8 cellular contexts compared by ENCODE assay signal in genomic region chr3:50155891-50156290, GRCh38. TPM values are rescaled to one million over a fixed set of nuclear protein-coding genes. Genes with fewer than 3 reads are reported as not detected.
DNase-seq lines count a peak whose midpoint lies in the region; ATAC-seq, FAIRE-seq and TF ChIP-seq lines count a peak whose summit lies in the region.

No MANE protein-coding gene starts in this region.

- H2AFZ ChIP-seq in OCI-LY3 (ENCODE audit: low read depth, low read length) (no peak overlapping the region), endothelial cell of umbilical vein (ENCODE audit: low read depth, low read length) (no peak overlapping the region)

- FAIRE-seq in endothelial cell of umbilical vein (lab: Jason Lieb, UNC): peak; percentile 71

- peaks cover 40% of the 10 kb centered on the region for H4K20me1 ChIP-seq in BLaER1
- no peaks in the 10 kb centered on the region for H4K20me1 ChIP-seq in OCI-LY3 (ENCODE audit: insufficient read depth, low read length)
- H4K20me1 ChIP-seq in endothelial cell of umbilical vein (replicated peaks; ENCODE audit: control insufficient read depth, extremely low read depth, insufficient read depth, low read length): no peaks in the 10 kb centered on the region

- H3K79me2 ChIP-seq in OCI-LY3 (ENCODE audit: low read length) (no peaks in the 10 kb centered on the region), endothelial cell of umbilical vein (ENCODE audit: control insufficient read depth, insufficient read depth, low read length) (peaks cover 47% of the 10 kb centered on the region)

- POLR2A ChIA-PET in endothelial cell of umbilical vein (lab: Charles Lee): interaction anchor here (1.2 to 1.7 kb wide), 2 partner anchors 9 to 80 kb away, joined by 3 to 10 read pairs; no protein-coding TSS in a partner anchor

- H3K36me3 ChIP-seq in BLaER1 (peaks cover 21% of the 10 kb centered on the region), OCI-LY3 (replicated peaks; ENCODE audit: low read depth, low read length) (no peaks in the 10 kb centered on the region), endothelial cell of umbilical vein (ENCODE audit: control insufficient read depth in 2 of 2, extremely low read depth in 1 of 2, insufficient read depth in 2 of 2, low read length in 2 of 2) (no peaks in the 10 kb centered on the region), neutrophil (no peaks in the 10 kb centered on the region), body of pancreas (replicated peaks in 1 of 2; ENCODE audit: insufficient read depth in 1 of 2, low read depth in 2 of 2) (no peaks in the 10 kb centered on the region)

- WGBS in body of pancreas, 2 donors: 55 to 56% methylated on average over 11 to 13 of the region's 13 CpGs

- H3K27me3 ChIP-seq in BLaER1 (peaks cover 11% of the 10 kb centered on the region), OCI-LY3 (ENCODE audit: low read depth, low read length) (peaks cover 19% of the 10 kb centered on the region), endothelial cell of umbilical vein (ENCODE audit: control insufficient read depth in 2 of 2, insufficient read depth in 2 of 2, low read length in 2 of 2) (no peaks in the 10 kb centered on the region), neutrophil (peaks cover 87% of the 10 kb centered on the region), body of pancreas (no peaks in the 10 kb centered on the region)

- peak overlapping the region; percentile 86 for H3K27ac ChIP-seq in BLaER1
- no peak overlapping the region for H3K27ac ChIP-seq in OCI-LY3 (ENCODE audit: low read length)
- H3K27ac ChIP-seq in endothelial cell of umbilical vein (ENCODE audit: insufficient read depth, low read depth, low read length): peak overlapping the region; percentile 40
- no peak overlapping the region for H3K27ac ChIP-seq in neutrophil
- H3K27ac ChIP-seq in body of pancreas: peak overlapping the region in 1 of 4 donors; percentile 71

- H3K9me1 ChIP-seq in endothelial cell of umbilical vein (replicated peaks; ENCODE audit: control insufficient read depth, extremely low read depth, insufficient read depth, low read length): no peaks in the 10 kb centered on the region

- H3K9ac ChIP-seq in BLaER1 (peak overlapping the region; percentile 85), OCI-LY3 (ENCODE audit: low read length) (no peak overlapping the region), endothelial cell of umbilical vein (replicated peaks; ENCODE audit: extremely low read depth, insufficient read depth, low read length) (peak overlapping the region; percentile 39)

- CTCF ChIA-PET in endothelial cell of umbilical vein (lab: Charles Lee): interaction anchor here (0.9 to 3.6 kb wide), 10 partner anchors 9 to 71 kb away, joined by 3 to 36 read pairs (median 4); partner anchors contain the start of gene GNAT1

- no TSS peak for BruUV-seq in endothelial cell of umbilical vein (replicated peaks; lab: Mats Ljungman, UMichigan)

- peak overlapping the region; percentile 98 for H3K4me2 ChIP-seq in BLaER1
- peak overlapping the region; percentile 24; the same call in 1 of the 2 replicates for H3K4me2 ChIP-seq in OCI-LY3 (ENCODE audit: low read length)
- H3K4me2 ChIP-seq in endothelial cell of umbilical vein (ENCODE audit: insufficient read depth, low read length): peak overlapping the region; percentile 78

- TF ChIP-seq POLR2A in endothelial cell of umbilical vein (IDR thresholded peaks at IDR 0.05; ENCODE audit: low read depth, low read length) (no peak), body of pancreas (IDR thresholded peaks at IDR 0.05) (no peak)

- no peaks in the 10 kb centered on the region for H3K9me3 ChIP-seq in BLaER1
- H3K9me3 ChIP-seq in OCI-LY3 (ENCODE audit: insufficient read depth, low read length): no peaks in the 10 kb centered on the region
- no peaks in the 10 kb centered on the region for H3K9me3 ChIP-seq in endothelial cell of umbilical vein (replicated peaks; ENCODE audit: control insufficient read depth, insufficient read depth, low read length)
- H3K9me3 ChIP-seq in neutrophil: no peaks in the 10 kb centered on the region
- H3K9me3 ChIP-seq in body of pancreas: no peaks in the 10 kb centered on the region

- intact Hi-C loops in endothelial cell of umbilical vein (cut with micrococcal nuclease): loop anchor here (1.0 to 5.0 kb wide), 2 partner anchors 33 to 81 kb away; partner anchors contain the start of gene GNAI2
- intact Hi-C loops in body of pancreas (cut with DNase I): no loop called here

- dilution Hi-C loops in endothelial cell of umbilical vein (cut with MboI; ENCODE audit: extremely low pct_ligation_motif_present, low sequenced_read_pairs): no loop called here

- H3K4me1 ChIP-seq in BLaER1 (peaks cover 59% of the 10 kb centered on the region), OCI-LY3 (ENCODE audit: low read length) (no peaks in the 10 kb centered on the region), endothelial cell of umbilical vein (ENCODE audit: control insufficient read depth, extremely low read depth, insufficient read depth, low read length) (peaks cover 59% of the 10 kb centered on the region), neutrophil (ENCODE audit: control insufficient read depth in 1 of 2, insufficient read depth in 1 of 2, low read depth in 1 of 2, low read length in 1 of 2) (peaks cover 12 to 14% of the 10 kb centered on the region in 2 experiments), body of pancreas (peaks cover 25% of the 10 kb centered on the region)

- peak; percentile 42 for DNase-seq in endothelial cell of umbilical vein (ENCODE audit: low read depth, low spot score)
- no peak for DNase-seq in hepatic stellate cell (ENCODE audit: low spot score)
- DNase-seq in body of pancreas: no peak
- no peak for DNase-seq in DMS79 treated with DMSO at 0.1 percent for 48 hours (lab: John Stamatoyannopoulos, UW)
- no peak for DNase-seq in occipital lobe (lab: John Stamatoyannopoulos, UW)

- TF ChIP-seq CTCF in OCI-LY3 (IDR thresholded peaks at IDR 0.05; ENCODE audit: low read depth, low read length) (no peak), endothelial cell of umbilical vein (IDR thresholded peaks at IDR 0.05; ENCODE audit: extremely low read depth in 1 of 2, insufficient read depth in 1 of 2, low read depth in 1 of 2, low read length in 2 of 2) (no peak), neutrophil (IDR thresholded peaks at IDR 0.05) (no peak), body of pancreas (IDR thresholded peaks at IDR 0.05) (no peak)

- no peak for ATAC-seq in body of pancreas

- peak overlapping the region; percentile 79 for H3K4me3 ChIP-seq in BLaER1
- peak overlapping the region; percentile 25; the same call in 1 of the 2 replicates for H3K4me3 ChIP-seq in OCI-LY3 (ENCODE audit: low read length)
- H3K4me3 ChIP-seq in endothelial cell of umbilical vein (replicated peaks in 1 of 3; ENCODE audit: insufficient read depth in 1 of 3, low read depth in 1 of 3, low read length in 3 of 3): peak overlapping the region; percentile 29 to 77 (median 77)
- peak overlapping the region; percentile 30 to 53 for H3K4me3 ChIP-seq in neutrophil (ENCODE audit: low read depth in 1 of 2, low read length in 1 of 2)
- no peak overlapping the region for H3K4me3 ChIP-seq in body of pancreas

TF ChIP-seq in endothelial cell of umbilical vein, 7 proteins besides CTCF, POLR2A, EP300 and RAD21:
- no peak for TF ChIP-seq GATA2 (IDR thresholded peaks at IDR 0.05; ENCODE audit: insufficient read depth, insufficient read length, low read depth, low read length)
- TF ChIP-seq POLR2AphosphoS5 (IDR thresholded peaks at IDR 0.05; ENCODE audit: insufficient read depth, low read depth, low read length): peak; percentile 2
- no peak for TF ChIP-seq FOS (IDR thresholded peaks at IDR 0.05; ENCODE audit: borderline replicate concordance, insufficient read depth, low read length)

RNA-seq across cellular contexts. Expression of gene SEMA3F, which starts 0.8 kb away (rescaled TPM):
- 99.1 and 143 TPM in 2 replicates for total RNA-seq in endothelial cell of umbilical vein
- 64.8 and 65.8 TPM in 2 replicates for polyA plus RNA-seq in endothelial cell of umbilical vein
- 52.6 and 61.9 TPM in 2 replicates for polyA plus RNA-seq in endothelial cell of umbilical vein (2011; cell fraction: cytosol; rRNA removed)
- 74.4 and 75.9 TPM in 2 replicates for polyA plus RNA-seq in endothelial cell of umbilical vein (2011; cell fraction: nucleus; rRNA removed)
- polyA plus RNA-seq in endothelial cell of umbilical vein (2012): 91.4 and 101 TPM in 2 replicates
- polyA minus RNA-seq in endothelial cell of umbilical vein: 84.2 and 86.5 TPM in 2 replicates
- 32.9 TPM for polyA minus RNA-seq in endothelial cell of umbilical vein (2011; cell fraction: cytosol; rRNA and poly(A)+ RNA removed)
- polyA minus RNA-seq in endothelial cell of umbilical vein (2011; cell fraction: nucleus; rRNA and poly(A)+ RNA removed): 35.4 and 43.0 TPM in 2 replicates
- 10 to 100 TPM in 1 of 2 donors, 1 to 10 TPM in 1; 5.2 to 25.4 TPM for total RNA-seq in body of pancreas
- total RNA-seq in occipital lobe: 5.8 TPM

RNA-seq across cellular contexts. Expression of gene GNAT1, which starts 35.5 kb away (rescaled TPM):
- 0.77 and 0.78 TPM in 2 replicates for total RNA-seq in endothelial cell of umbilical vein
- 0.05 TPM in 1 of 2 replicates, not detected in the other for polyA plus RNA-seq in endothelial cell of umbilical vein
- 0.03 TPM in 1 of 2 replicates, not detected in the other for polyA plus RNA-seq in endothelial cell of umbilical vein (2011; cell fraction: cytosol; rRNA removed)
- polyA plus RNA-seq in endothelial cell of umbilical vein (2011; cell fraction: nucleus; rRNA removed): 0.40 and 0.55 TPM in 2 replicates
- 0.16 TPM in 1 of 2 replicates, not detected in the other for polyA plus RNA-seq in endothelial cell of umbilical vein (2012)
- polyA minus RNA-seq in endothelial cell of umbilical vein: not detected in 2 replicates
- polyA minus RNA-seq in endothelial cell of umbilical vein (2011; cell fraction: cytosol; rRNA and poly(A)+ RNA removed): not detected
- 0.14 and 0.34 TPM in 2 replicates for polyA minus RNA-seq in endothelial cell of umbilical vein (2011; cell fraction: nucleus; rRNA and poly(A)+ RNA removed)
- total RNA-seq in body of pancreas: not detected
- not detected for total RNA-seq in occipital lobe

RNA-seq across cellular contexts. Expression of gene SLC38A3, which starts 49.2 kb away (rescaled TPM):
- total RNA-seq in endothelial cell of umbilical vein (0.60 and 0.65 TPM in 2 replicates), body of pancreas (10 to 100 TPM in 1 of 2 donors, 1 to 10 TPM in 1; 4.6 to 48.0 TPM), occipital lobe (5.0 TPM)
- 0.94 and 1.1 TPM in 2 replicates for polyA plus RNA-seq in endothelial cell of umbilical vein
- 0.21 and 0.23 TPM in 2 replicates for polyA plus RNA-seq in endothelial cell of umbilical vein (2011; cell fraction: cytosol; rRNA removed)
- polyA plus RNA-seq in endothelial cell of umbilical vein (2011; cell fraction: nucleus; rRNA removed): 1.0 and 1.2 TPM in 2 replicates
- polyA plus RNA-seq in endothelial cell of umbilical vein (2012): 0.24 TPM in 1 of 2 replicates, not detected in the other
- not detected in 2 replicates for polyA minus RNA-seq in endothelial cell of umbilical vein
- not detected for polyA minus RNA-seq in endothelial cell of umbilical vein (2011; cell fraction: cytosol; rRNA and poly(A)+ RNA removed)
- 0.72 and 0.77 TPM in 2 replicates for polyA minus RNA-seq in endothelial cell of umbilical vein (2011; cell fraction: nucleus; rRNA and poly(A)+ RNA removed)

Comparison
In these comparisons a context has a peak if more than half of its experiments do, and no peak if none do; other contexts are left out.
1. H3K27ac ChIP-seq: peak in BLaER1 (single experiment) and endothelial cell of umbilical vein (single experiment); none in OCI-LY3 (single experiment) and neutrophil (single experiment).
2. H3K4me2 ChIP-seq: peak in every context shown above with its lines; median percentile 98 in BLaER1; 78 in endothelial cell of umbilical vein; 24 in OCI-LY3.
3. H3K4me3 ChIP-seq: peak in BLaER1 (single experiment), OCI-LY3 (single experiment), endothelial cell of umbilical vein (3 of 3) and neutrophil (2 of 2); none in body of pancreas (0 of 2).